In the genomic region with DNA sequence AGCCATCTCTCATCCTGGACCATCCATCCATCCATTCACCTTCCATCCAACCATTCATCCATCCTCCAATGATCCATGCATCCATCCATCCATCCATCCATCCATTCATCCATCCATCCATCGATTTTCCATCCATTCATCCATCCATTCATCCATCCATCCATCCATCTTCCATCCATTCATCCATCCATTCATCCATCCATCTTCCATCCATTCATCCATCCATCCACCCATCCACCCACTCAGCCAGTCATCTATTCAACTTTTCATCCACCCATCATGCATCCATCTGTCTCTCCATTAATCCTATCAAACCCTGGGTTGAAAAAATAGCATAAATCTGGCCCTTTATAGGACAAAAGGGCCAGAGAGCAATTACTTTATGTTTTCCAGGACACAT, we compare ENCODE assay signal across 26 cellular contexts.
"Had no signal": no experiment of that assay in that cellular context is flagged by ENCODE, and none has a peak within 500 bp of the region (broad histone marks: within the 10 kb centered on the region; RNA-seq: fewer than 3 reads in every experiment).

No MANE protein-coding gene starts in this region.

- H3K27ac ChIP-seq: coronary artery, epithelial cell of prostate, gastrocnemius medialis, heart right ventricle, lower lobe of right lung, ovary, psoas muscle, sigmoid colon, transverse colon, upper lobe of right lung, uterus had no signal

- H3K9me3 Mint-ChIP-seq: nephron progenitor cell; stimulated activated effector memory CD8-positive, alpha-beta T cell treated with anti-CD3 and anti-CD28 coated beads, Interleukin-12 subunit alpha, Interleukin-12 subunit beta, amount 100 ng/mL, for 72 hours had no signal

- H3K4me3 Mint-ChIP-seq: naive thymus-derived CD8-positive, alpha-beta T cell; nephron progenitor cell; stimulated activated effector memory CD8-positive, alpha-beta T cell treated with anti-CD3 and anti-CD28 coated beads, Interleukin-12 subunit alpha, Interleukin-12 subunit beta, amount 100 ng/mL, for 72 hours had no signal

- H3K27ac Mint-ChIP-seq: naive thymus-derived CD8-positive, alpha-beta T cell; stimulated activated effector memory CD8-positive, alpha-beta T cell treated with anti-CD3 and anti-CD28 coated beads, Interleukin-12 subunit alpha, Interleukin-12 subunit beta, amount 100 ng/mL, for 72 hours had no signal

- H3K36me3 Mint-ChIP-seq: naive thymus-derived CD8-positive, alpha-beta T cell; stimulated activated effector memory CD8-positive, alpha-beta T cell treated with anti-CD3 and anti-CD28 coated beads, Interleukin-12 subunit alpha, Interleukin-12 subunit beta, amount 100 ng/mL, for 72 hours had no signal

- H3K4me1 ChIP-seq: gastrocnemius medialis, heart right ventricle, lower lobe of right lung, psoas muscle, sigmoid colon, transverse colon, upper lobe of right lung, uterus had no signal

- H3K27me3 ChIP-seq: gastrocnemius medialis, ovary, sigmoid colon, transverse colon, upper lobe of right lung, uterus had no signal

- H3K4me1 Mint-ChIP-seq: naive thymus-derived CD8-positive, alpha-beta T cell; nephron progenitor cell; stimulated activated effector memory CD8-positive, alpha-beta T cell treated with anti-CD3 and anti-CD28 coated beads, Interleukin-12 subunit alpha, Interleukin-12 subunit beta, amount 100 ng/mL, for 72 hours had no signal

- H3K4me3 ChIP-seq: coronary artery, gastrocnemius medialis, heart right ventricle, lower lobe of right lung, ovary, psoas muscle, sigmoid colon, transverse colon, upper lobe of right lung, uterus had no signal

- H3K9me3 ChIP-seq: gastrocnemius medialis, heart right ventricle, lower lobe of right lung, ovary, psoas muscle, sigmoid colon, transverse colon, upper lobe of right lung, uterus had no signal

- DNase-seq: dermis blood vessel endothelial cell; effector CD4-positive, alpha-beta T cell; foreskin fibroblast; gastrocnemius medialis; heart right ventricle; hippocampal formation; kidney glomerular epithelial cell; left ventricle myocardium superior; lower lobe of right lung; naive thymus-derived CD8-positive, alpha-beta T cell; nephron progenitor cell; occipital lobe; ovary; posterior cingulate gyrus; psoas muscle; right cardiac atrium; sigmoid colon; stimulated activated CD4-positive, alpha-beta T cell treated with anti-CD3 and anti-CD28 coated beads, Interleukin-2, amount 100 ng/mL, for 24 hours; stimulated activated CD4-positive, alpha-beta T cell treated with anti-CD3 and anti-CD28 coated beads, Interleukin-4, amount 100 ng/mL, for 24 hours; stimulated activated naive CD8-positive, alpha-beta T cell treated with anti-CD3 and anti-CD28 coated beads, Interleukin-15, Interleukin-2, amounts not matched to agents 100 U/mL and 50 U/mL, for 24 hours; transverse colon; upper lobe of right lung; uterus had no signal

- H3K36me3 ChIP-seq: gastrocnemius medialis, heart right ventricle, lower lobe of right lung, ovary, sigmoid colon, transverse colon, upper lobe of right lung, uterus had no signal
